ENCODE assay signal across 22 cellular contexts in the genomic region with DNA sequence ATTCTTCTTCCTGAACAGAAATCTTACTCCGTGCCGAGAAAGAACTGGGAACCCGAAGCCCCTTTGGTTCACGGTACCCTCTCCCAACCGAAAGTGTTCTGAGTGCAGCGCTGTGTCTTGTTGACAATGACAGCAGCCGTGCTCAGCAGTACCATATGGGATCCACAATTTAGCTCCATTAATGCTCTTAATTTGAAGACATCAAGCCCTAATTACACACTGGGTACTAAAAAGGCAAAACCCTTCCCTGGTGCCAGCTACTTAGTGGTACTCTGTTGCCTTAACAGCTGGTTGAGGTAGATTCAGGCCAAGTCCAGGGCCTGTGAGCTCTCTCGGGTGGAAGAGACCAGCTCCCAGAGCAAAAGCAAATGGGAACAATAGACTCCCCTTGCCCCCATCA.
"Had no signal": no experiment of that assay in that cellular context is flagged by ENCODE, and none has a peak within 500 bp of the region (broad histone marks: within the 10 kb centered on the region; RNA-seq: fewer than 3 reads in every experiment).

No MANE protein-coding gene starts in this region.

- H3K4me3 Mint-ChIP-seq: activated CD4-positive, alpha-beta memory T cell treated with anti-CD3 and anti-CD28 coated beads for 36 hours; activated naive CD8-positive, alpha-beta T cell treated with anti-CD3 and anti-CD28 coated beads for 36 hours; central memory CD8-positive, alpha-beta T cell; endodermal cell; naive B cell; stimulated activated naive B cell treated with anti-CD40 and anti-IgM and Interleukin-4, amounts not matched to agents 10 μg/mL and 1 μg/mL and 100 μg/mL, for 72 hours had no signal

- H3K27ac ChIP-seq: breast epithelium, colonic mucosa, heart right ventricle, lower lobe of right lung, transverse colon had no signal

- DNase-seq: activated CD4-positive, alpha-beta memory T cell treated with anti-CD3 and anti-CD28 coated beads for 36 hours; activated CD4-positive, alpha-beta T cell treated with anti-CD3 and anti-CD28 coated beads for 48 hours; activated naive CD4-positive, alpha-beta T cell treated with Interleukin-2 at 50 U/mL for 16 hours; activated naive CD8-positive, alpha-beta T cell treated with anti-CD3 and anti-CD28 coated beads for 36 hours; activated T-cell treated with anti-CD3 and anti-CD28 coated beads, Interleukin-2, amount 50 U/mL, for 48 hours; amniotic stem cell; colonic mucosa; endodermal cell; heart right ventricle; lower lobe of right lung; naive B cell; nucleus accumbens; posterior cingulate gyrus; stimulated activated CD4-positive, alpha-beta T cell treated with anti-CD3 and anti-CD28 coated beads, Interleukin-15, amount 100 ng/mL, for 24 hours; stimulated activated naive B cell treated with anti-CD40 and anti-IgM and Interleukin-4, amounts not matched to agents 10 μg/mL and 1 μg/mL and 100 μg/mL, for 72 hours; T1000; transverse colon had no signal

- H3K27ac Mint-ChIP-seq: activated CD4-positive, alpha-beta memory T cell treated with anti-CD3 and anti-CD28 coated beads for 36 hours; activated naive CD8-positive, alpha-beta T cell treated with anti-CD3 and anti-CD28 coated beads for 36 hours; endodermal cell; stimulated activated naive B cell treated with anti-CD40 and anti-IgM and Interleukin-4, amounts not matched to agents 10 μg/mL and 1 μg/mL and 100 μg/mL, for 72 hours had no signal

- H3K9me3 ChIP-seq: breast epithelium, colonic mucosa, heart right ventricle, lower lobe of right lung, transverse colon had no signal

- H3K9me3 Mint-ChIP-seq: activated CD4-positive, alpha-beta memory T cell treated with anti-CD3 and anti-CD28 coated beads for 36 hours; activated naive CD8-positive, alpha-beta T cell treated with anti-CD3 and anti-CD28 coated beads for 36 hours; central memory CD8-positive, alpha-beta T cell; endodermal cell; naive B cell; stimulated activated naive B cell treated with anti-CD40 and anti-IgM and Interleukin-4, amounts not matched to agents 10 μg/mL and 1 μg/mL and 100 μg/mL, for 72 hours had no signal

- H3K27me3 ChIP-seq: breast epithelium, colonic mucosa, heart right ventricle, transverse colon had no signal

- H3K27me3 Mint-ChIP-seq: activated CD4-positive, alpha-beta memory T cell treated with anti-CD3 and anti-CD28 coated beads for 36 hours; activated naive CD8-positive, alpha-beta T cell treated with anti-CD3 and anti-CD28 coated beads for 36 hours; central memory CD8-positive, alpha-beta T cell; naive B cell; stimulated activated naive B cell treated with anti-CD40 and anti-IgM and Interleukin-4, amounts not matched to agents 10 μg/mL and 1 μg/mL and 100 μg/mL, for 72 hours had no signal

- H3K4me1 Mint-ChIP-seq: central memory CD8-positive, alpha-beta T cell; naive B cell had no signal

- H3K4me1 ChIP-seq: breast epithelium, colonic mucosa, heart right ventricle, lower lobe of right lung had no signal

- H3K4me3 ChIP-seq: breast epithelium, colonic mucosa, heart right ventricle, lower lobe of right lung, smooth muscle cell, transverse colon had no signal

- H3K36me3 ChIP-seq: colonic mucosa had no signal

- FAIRE-seq: keratinocyte, urothelium cell line had no signal
